ENCODE assay signal across 8 cellular contexts in genomic region chr16:1959269-1960039, GRCh38. TPM values are rescaled to one million over a fixed set of nuclear protein-coding genes. Genes with fewer than 3 reads are reported as not detected.
DNase-seq lines count a peak whose midpoint lies in the region; ATAC-seq and TF ChIP-seq lines count a peak whose summit lies in the region.

Gene NDUFB10, plus strand, starts transcription at chr16:1959538. Its CDS starts 87 bp downstream, at chr16:1959625.

- H2BK120ac ChIP-seq in mesenchymal stem cell (ENCODE audit: low read depth, low read length), result peak within 1 kb of the TSS; percentile 27

- H3K4me1 ChIP-seq in effector memory CD4-positive, alpha-beta T cell (ENCODE audit: control insufficient read depth, insufficient read depth, low read length, poor library complexity, severe bottlenecking), result peaks cover 42% of the 10 kb centered on the region
- peaks cover 26% of the 10 kb centered on the region for H3K4me1 ChIP-seq in mesenchymal stem cell (ENCODE audit: control insufficient read depth, insufficient read depth, low read depth, low read length)

- WGBS in mesenchymal stem cell, result 1% methylated on average over 73 of the region's 79 CpGs

- H3K27me3 ChIP-seq in effector memory CD4-positive, alpha-beta T cell (replicated peaks; ENCODE audit: control insufficient read depth, insufficient read depth, low read length, poor library complexity, severe bottlenecking), result no peaks in the 10 kb centered on the region
- H3K27me3 ChIP-seq in mesenchymal stem cell (ENCODE audit: control insufficient read depth in 1 of 2, insufficient read depth in 1 of 2, low read length in 2 of 2), result peaks cover 0 to 3% of the 10 kb centered on the region in 2 experiments

- peaks cover 8 to 37% (median 24%) of the 10 kb centered on the region in 3 donors for H3K27me3 Mint-ChIP-seq in CD14-positive monocyte (ENCODE audit: low read depth in 3 of 3)

- H3K14ac ChIP-seq in mesenchymal stem cell (ENCODE audit: low read length in 2 of 2), result peak within 1 kb of the TSS; percentile 5 to 99

- H3K4me2 ChIP-seq in mesenchymal stem cell (ENCODE audit: low read length, poor library complexity, severe bottlenecking), result peak within 1 kb of the TSS; percentile 85

- H3K4me3 Mint-ChIP-seq in CD14-positive monocyte, result peak within 1 kb of the TSS; percentile 88 to 91

- peak; percentile 79 for DNase-seq in CD14-positive monocyte (ENCODE audit: low spot score)
- peak; percentile 84 for DNase-seq in GM19240 (ENCODE audit: insufficient read length, low spot score)
- DNase-seq in NCI-H82 treated with DMSO at 0.1 percent for 48 hours (lab: John Stamatoyannopoulos, UW; ENCODE audit: unreplicated experiment), result peak; percentile 51
- DNase-seq in activated CD8-positive, alpha-beta memory T cell treated with anti-CD3 and anti-CD28 coated beads for 1 hour (ENCODE audit: extremely low read depth in 1 of 2, low read depth in 1 of 2), result peak; percentile 62 to 93
- peak; percentile 78 to 86 (median 80) for DNase-seq in effector memory CD4-positive, alpha-beta T cell
- DNase-seq in mesenchymal stem cell, result peak; percentile 88
- DNase-seq in stimulated activated CD8-positive, alpha-beta memory T cell treated with anti-CD3 and anti-CD28 coated beads, Interleukin-15, amount 100 ng/mL, for 1 hour (ENCODE audit: low read depth), result peak; percentile 85

- peak; percentile 67 for TF ChIP-seq CTCF in CD14-positive monocyte (IDR thresholded peaks at IDR 0.05)

- peak within 1 kb of the TSS; percentile 76 to 90 (median 80) for H3K27ac Mint-ChIP-seq in CD14-positive monocyte

- H3K9me3 Mint-ChIP-seq in CD14-positive monocyte, result peaks cover 0 to 8% (median 0%) of the 10 kb centered on the region in 7 donors

- H2BK15ac ChIP-seq in mesenchymal stem cell (ENCODE audit: low read depth, poor library complexity, severe bottlenecking), result peak within 1 kb of the TSS; percentile 44

- H3K4ac ChIP-seq in mesenchymal stem cell (ENCODE audit: low read depth in 1 of 2, low read length in 2 of 2), result peak within 1 kb of the TSS; percentile 42 to 86

- H3K4me3 ChIP-seq in effector memory CD4-positive, alpha-beta T cell (ENCODE audit: insufficient read depth, low read depth, low read length, poor library complexity, severe bottlenecking), result peak within 1 kb of the TSS; percentile 76
- peak within 1 kb of the TSS; percentile 90 to 91 for H3K4me3 ChIP-seq in mesenchymal stem cell (ENCODE audit: insufficient read depth in 1 of 2, low read depth in 1 of 2, low read length in 2 of 2)

- peaks cover 15% of the 10 kb centered on the region for H3K36me3 ChIP-seq in effector memory CD4-positive, alpha-beta T cell (ENCODE audit: control insufficient read depth, insufficient read depth, low read length)
- H3K36me3 ChIP-seq in mesenchymal stem cell (ENCODE audit: control insufficient read depth in 1 of 2, insufficient read depth in 2 of 2, low read depth in 1 of 2, low read length in 2 of 2), result peaks cover 23 to 34% of the 10 kb centered on the region in 2 experiments

- peak within 1 kb of the TSS; percentile 62 for H2AFZ ChIP-seq in mesenchymal stem cell (ENCODE audit: low read depth, low read length)

- peak within 1 kb of the TSS in 1 of 2 experiments; percentile 72 for H2BK12ac ChIP-seq in mesenchymal stem cell (ENCODE audit: low read length in 2 of 2)

- H4K91ac ChIP-seq in mesenchymal stem cell (ENCODE audit: low read length), result peak within 1 kb of the TSS; percentile 88

- no peaks in the 10 kb centered on the region for H3K9me3 ChIP-seq in effector memory CD4-positive, alpha-beta T cell (ENCODE audit: control insufficient read depth, low read length)
- peaks cover 4% of the 10 kb centered on the region for H3K9me3 ChIP-seq in mesenchymal stem cell (ENCODE audit: control insufficient read depth, low read length)

- peak within 1 kb of the TSS; percentile 85 for H2BK5ac ChIP-seq in mesenchymal stem cell (ENCODE audit: low read depth, low read length, poor library complexity, severe bottlenecking)

- peak within 1 kb of the TSS; percentile 97 to 98 for H3K18ac ChIP-seq in mesenchymal stem cell (ENCODE audit: low read depth in 1 of 2, low read length in 2 of 2)

- H4K8ac ChIP-seq in mesenchymal stem cell (ENCODE audit: low read length), result peak within 1 kb of the TSS; percentile 99

- peak; percentile 67 for ATAC-seq in HG03520 (IDR thresholded peaks at IDR 0.05; ENCODE audit: unreplicated experiment)

- peak within 1 kb of the TSS in 1 of 2 experiments; percentile 98 for H3K23ac ChIP-seq in mesenchymal stem cell (ENCODE audit: low read length in 2 of 2)

- H2AK5ac ChIP-seq in mesenchymal stem cell (ENCODE audit: low read length, severe bottlenecking), result peak within 1 kb of the TSS; percentile 44

- intact Hi-C loops in CD14-positive monocyte (cut with micrococcal nuclease), result no loop called here

- peaks cover 24 to 30% of the 10 kb centered on the region in 2 donors for H3K36me3 Mint-ChIP-seq in CD14-positive monocyte

- peak within 1 kb of the TSS; percentile 74 for H3K27ac ChIP-seq in effector memory CD4-positive, alpha-beta T cell (ENCODE audit: insufficient read depth, low read length, poor library complexity, severe bottlenecking)
- H3K27ac ChIP-seq in mesenchymal stem cell (ENCODE audit: low read length, poor library complexity, severe bottlenecking), result peak within 1 kb of the TSS; percentile 34

- H3K9ac ChIP-seq in mesenchymal stem cell (ENCODE audit: low read length), result peak within 1 kb of the TSS; percentile 93

- peaks cover 38% of the 10 kb centered on the region for H3K4me1 Mint-ChIP-seq in CD14-positive monocyte

- H3K79me1 ChIP-seq in mesenchymal stem cell (replicated peaks; ENCODE audit: low read length, poor library complexity, severe bottlenecking), result no peaks in the 10 kb centered on the region

RNA-seq across cellular contexts. Expression of gene NDUFB10, which starts in this region (rescaled TPM):
- polyA plus RNA-seq in CD14-positive monocyte, result 100 to 1,000 TPM; 186 to 215 TPM
- polyA plus RNA-seq in mesenchymal stem cell (2013, experiment 1 of 2), result 173 TPM
- polyA plus RNA-seq in mesenchymal stem cell (2013, experiment 2 of 2), result 165 TPM

Comparison
In these comparisons a context has a peak if more than half of its experiments do, and no peak if none do; other contexts are left out.
1. Peak in every context shown above with its lines: DNase-seq, ATAC-seq, H3K4me3 ChIP-seq and H3K27ac ChIP-seq.